ENCODE assay signal across 17 cellular contexts in the genomic region with DNA sequence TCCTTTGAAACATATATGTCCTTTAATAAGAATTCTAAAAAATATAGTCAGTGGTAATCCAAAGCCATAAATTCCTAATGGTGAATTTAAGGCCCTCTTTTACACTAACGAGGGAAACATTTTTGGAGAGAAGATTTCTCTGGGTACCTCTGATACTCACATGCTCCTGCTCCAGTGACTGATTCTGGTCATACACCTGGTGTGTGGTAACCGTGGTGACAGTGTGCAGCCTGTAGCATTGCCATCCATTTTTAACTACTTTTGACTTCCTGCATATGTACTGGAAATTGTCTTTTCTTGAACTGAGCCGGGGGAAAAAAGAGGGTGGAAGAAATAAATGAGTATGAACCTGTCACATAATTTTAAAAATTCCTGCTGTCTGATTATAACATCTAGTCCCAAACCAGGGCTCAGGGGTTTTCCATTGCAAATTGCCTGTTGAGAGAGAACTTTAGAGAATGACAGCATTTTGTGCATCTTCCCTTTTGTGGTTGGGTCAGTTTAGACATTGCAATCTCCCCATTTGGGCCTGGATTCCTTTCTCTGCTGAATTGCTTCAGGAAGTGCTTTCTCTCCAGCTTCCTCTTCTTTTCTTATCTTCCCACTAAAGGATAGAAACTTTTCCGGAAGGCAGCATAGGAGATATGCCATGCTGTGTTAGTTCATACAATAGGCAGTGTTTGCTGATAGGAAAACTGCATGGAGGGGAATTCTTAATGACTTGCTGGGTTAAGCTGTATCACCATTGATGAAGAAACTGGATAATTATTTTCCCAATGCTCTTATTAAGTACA.
DNase-seq lines count a peak whose midpoint lies in the region; ATAC-seq and TF ChIP-seq lines count a peak whose summit lies in the region.
"Had no signal": no experiment of that assay in that cellular context is flagged by ENCODE, and none has a peak within 500 bp of the region (broad histone marks: within the 10 kb centered on the region; RNA-seq: fewer than 3 reads in every experiment).

No MANE protein-coding gene starts in this region.

- DNase-seq in NCI-H1417 (lab: John Stamatoyannopoulos, UW) (peak in 2 of 3 experiments; percentile 17 to 41), NCI-H1417 treated with DMSO at 0.1 percent for 48 hours (lab: John Stamatoyannopoulos, UW) (no peak), neural crest cell (ENCODE audit: low read depth, low spot score) (no peak), OCI-LY7 (ENCODE audit: low spot score) (no peak), psoas muscle (no peak), GM13977 (ENCODE audit: low spot score) (no peak)
- DNase-seq: activated CD8-positive, alpha-beta memory T cell treated with anti-CD3 and anti-CD28 coated beads, Interleukin-2, amount 10 ng/mL, durations not matched to agents 7 days and 5 days; adrenal gland; effector memory CD8-positive, alpha-beta T cell; hippocampal formation; NCI-H1048; sigmoid colon; T-helper 2 cell; trophoblast cell had no signal

- WGBS in psoas muscle, 3 donors, result 68 to 71% (median 71%) methylated on average over 4 of the region's 4 CpGs

- no peaks in the 10 kb centered on the region for H3K4me1 ChIP-seq in OCI-LY7 (ENCODE audit: insufficient read depth, low read length, poor library complexity, severe bottlenecking)
- H3K4me1 ChIP-seq in psoas muscle, result no peaks in the 10 kb centered on the region
- H3K4me1 ChIP-seq: adrenal gland, sigmoid colon had no signal

- H3K4me1 Mint-ChIP-seq in neural crest cell, result peaks cover 20% of the 10 kb centered on the region
- H3K4me1 Mint-ChIP-seq: activated CD8-positive, alpha-beta memory T cell treated with anti-CD3 and anti-CD28 coated beads, Interleukin-2, amount 10 ng/mL, durations not matched to agents 7 days and 5 days had no signal

- peaks cover 3% of the 10 kb centered on the region for H3K9me3 Mint-ChIP-seq in neural crest cell

- no peaks in the 10 kb centered on the region for H3K27me3 ChIP-seq in psoas muscle (ENCODE audit: insufficient read depth in 3 of 3, low read length in 2 of 3)
- H3K27me3 ChIP-seq: adrenal gland, sigmoid colon had no signal

- in situ Hi-C loops in GM13977 (cut with MboI; ENCODE audit: low pct_unique_long_range_greater_than_20kb, low sequenced_read_pairs, unreplicated experiment), result no loop called here

- no TSS peak for BruUV-seq in OCI-LY7 (replicated peaks; lab: Mats Ljungman, UMichigan)

- no peak for TF ChIP-seq CTCF in neural crest cell (conservative IDR thresholded peaks at IDR 0.05)
- TF ChIP-seq CTCF in OCI-LY7 (conservative IDR thresholded peaks at IDR 0.05; ENCODE audit: low read length), result no peak
- no peak for TF ChIP-seq CTCF in psoas muscle (IDR thresholded peaks at IDR 0.05)
- no peak for TF ChIP-seq CTCF in GM13977 (IDR thresholded peaks at IDR 0.05; ENCODE audit: extremely low read depth, insufficient read depth, missing control alignments)

- no peaks in the 10 kb centered on the region for H3K27me3 Mint-ChIP-seq in neural crest cell (ENCODE audit: low read depth)
- H3K27me3 Mint-ChIP-seq: activated CD8-positive, alpha-beta memory T cell treated with anti-CD3 and anti-CD28 coated beads, Interleukin-2, amount 10 ng/mL, durations not matched to agents 7 days and 5 days; effector memory CD8-positive, alpha-beta T cell had no signal

- ATAC-seq in HG02610 (IDR thresholded peaks at IDR 0.05; ENCODE audit: unreplicated experiment) (peak; percentile 72), HG03460 (IDR thresholded peaks at IDR 0.05; ENCODE audit: unreplicated experiment) (peak; percentile 85), psoas muscle (no peak)
- ATAC-seq: activated CD8-positive, alpha-beta memory T cell treated with anti-CD3 and anti-CD28 coated beads, Interleukin-2, amount 10 ng/mL, durations not matched to agents 7 days and 5 days; effector memory CD8-positive, alpha-beta T cell had no signal

- intact Hi-C loops in OCI-LY7 (cut with micrococcal nuclease; ENCODE audit: unreplicated experiment) (no loop called here), psoas muscle (cut with DNase I) (no loop called here)

- POLR2A ChIA-PET in OCI-LY7 (lab: Charles Lee), result no interaction called here

- H2AFZ ChIP-seq in OCI-LY7 (ENCODE audit: low read length), result no peak overlapping the region

- H3K27ac ChIP-seq in OCI-LY7 (ENCODE audit: low read depth, low read length, poor library complexity, severe bottlenecking) (no peak overlapping the region), psoas muscle (no peak overlapping the region)
- H3K27ac ChIP-seq: 22Rv1, adrenal gland, sigmoid colon had no signal

- no peaks in the 10 kb centered on the region for H3K79me2 ChIP-seq in OCI-LY7 (ENCODE audit: insufficient read depth, low read depth, low read length)

- CTCF ChIA-PET in OCI-LY7 (lab: Charles Lee; ENCODE audit: unreplicated experiment), result no interaction called here

- H3K9me2 ChIP-seq in OCI-LY7 (ENCODE audit: insufficient read depth, low read length), result no peaks in the 10 kb centered on the region

- H3K36me3 Mint-ChIP-seq in neural crest cell (ENCODE audit: low read depth), result no peaks in the 10 kb centered on the region
- H3K36me3 Mint-ChIP-seq: activated CD8-positive, alpha-beta memory T cell treated with anti-CD3 and anti-CD28 coated beads, Interleukin-2, amount 10 ng/mL, durations not matched to agents 7 days and 5 days had no signal

- no peaks in the 10 kb centered on the region for H4K20me1 ChIP-seq in OCI-LY7 (ENCODE audit: insufficient read depth, low read length)

- no peaks in the 10 kb centered on the region for H3K36me3 ChIP-seq in OCI-LY7 (ENCODE audit: insufficient read depth, low read length)
- no peaks in the 10 kb centered on the region for H3K36me3 ChIP-seq in psoas muscle (ENCODE audit: insufficient read depth in 1 of 2, low read depth in 1 of 2)
- H3K36me3 ChIP-seq: adrenal gland, sigmoid colon had no signal

- H3K9me3 ChIP-seq in OCI-LY7 (ENCODE audit: low read length) (no peaks in the 10 kb centered on the region), psoas muscle (no peaks in the 10 kb centered on the region)
- H3K9me3 ChIP-seq: adrenal gland, sigmoid colon had no signal

- H3K4me2 ChIP-seq in OCI-LY7 (ENCODE audit: low read length), result no peak overlapping the region

- H3K4me3 ChIP-seq in OCI-LY7 (ENCODE audit: low read depth, low read length, poor library complexity, severe bottlenecking), result no peak overlapping the region
- H3K4me3 ChIP-seq in psoas muscle, result no peak overlapping the region
- H3K4me3 ChIP-seq: adrenal gland, sigmoid colon had no signal

- peak overlapping the region; percentile 93 for H3K27ac Mint-ChIP-seq in neural crest cell (ENCODE audit: unreplicated experiment)
- H3K27ac Mint-ChIP-seq: activated CD8-positive, alpha-beta memory T cell treated with anti-CD3 and anti-CD28 coated beads, Interleukin-2, amount 10 ng/mL, durations not matched to agents 7 days and 5 days; effector memory CD8-positive, alpha-beta T cell had no signal

- no peak overlapping the region for H3K4me3 Mint-ChIP-seq in neural crest cell
- H3K4me3 Mint-ChIP-seq: activated CD8-positive, alpha-beta memory T cell treated with anti-CD3 and anti-CD28 coated beads, Interleukin-2, amount 10 ng/mL, durations not matched to agents 7 days and 5 days; effector memory CD8-positive, alpha-beta T cell had no signal

Comparison
In these comparisons a context has a peak if more than half of its experiments do, and no peak if none do; other contexts are left out.
1. DNase-seq: peak in NCI-H1417 (2 of 3); none in NCI-H1417 treated with DMSO at 0.1 percent for 48 hours (single experiment), neural crest cell (single experiment), OCI-LY7 (single experiment), psoas muscle (0 of 2) and GM13977 (single experiment).
2. ATAC-seq: peak in HG02610 (single experiment) and HG03460 (single experiment); none in psoas muscle (0 of 4).